ENCODE assay signal across 19 cellular contexts in the genomic region with DNA sequence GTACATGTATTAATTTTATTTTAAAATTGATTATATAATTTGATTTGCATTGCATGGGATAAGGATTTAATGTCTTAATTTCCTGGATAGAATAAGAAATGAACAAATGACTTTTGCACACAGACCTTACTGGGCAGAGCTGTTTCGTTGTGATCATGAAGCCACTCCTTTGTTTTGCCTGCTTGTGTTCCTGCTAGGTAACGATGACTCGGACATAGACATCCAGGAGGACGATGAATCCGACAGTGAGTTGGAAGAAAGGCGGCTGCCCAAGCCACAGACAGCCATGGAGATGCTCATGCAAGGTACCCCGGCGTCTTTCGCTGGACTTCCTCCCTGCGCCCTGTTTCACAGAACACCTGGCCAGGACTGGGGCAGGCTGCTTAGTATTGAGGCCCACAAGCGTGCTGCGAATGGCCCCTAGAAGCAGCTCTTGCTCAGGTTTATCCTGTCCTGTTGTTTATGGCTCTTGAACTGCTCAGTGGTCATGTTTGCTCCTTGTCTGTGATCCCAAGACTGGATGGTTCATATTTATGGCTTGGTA. TPM values are rescaled to one million over a fixed set of nuclear protein-coding genes. Genes with fewer than 3 reads are reported as not detected.
A peak's percentile ranks its signal among the peaks of the same experiment; 100 is the strongest.
DNase-seq lines count a peak whose midpoint lies in the region; ATAC-seq and TF ChIP-seq lines count a peak whose summit lies in the region.
"Had no signal": no experiment of that assay in that cellular context is flagged by ENCODE, and none has a peak within 500 bp of the region (broad histone marks: within the 10 kb centered on the region; RNA-seq: fewer than 3 reads in every experiment).

No MANE protein-coding gene starts in this region.

- BruUV-seq in PC-3 (replicated peaks; lab: Mats Ljungman, UMichigan) = no TSS peak

- POLR2A ChIA-PET in PC-3 (lab: Charles Lee; ENCODE audit: unreplicated experiment) = no interaction called here

- H3F3A ChIP-seq in PC-3 (ENCODE audit: low read length, unreplicated experiment) = no peaks in the 10 kb centered on the region

- H3K4me1 ChIP-seq in PC-3 (ENCODE audit: insufficient read depth, low read length) (peaks cover 3% of the 10 kb centered on the region; the same call in 1 of the 2 replicates), lower lobe of right lung (no peaks in the 10 kb centered on the region)
- H3K4me1 ChIP-seq: SJSA1 had no signal

- CTCF ChIA-PET in PC-3 (lab: Charles Lee) = no interaction called here

- no peak overlapping the region for H3K27ac Mint-ChIP-seq in natural killer cell treated with Interleukin-12 subunit alpha and Interleukin-12 subunit beta and Interleukin-15 and Interleukin-18, amount 100 ng/mL, for 72 hours
- H3K27ac Mint-ChIP-seq in natural killer cell = no peak overlapping the region

- no peaks in the 10 kb centered on the region for H3K36me3 ChIP-seq in PC-3 (ENCODE audit: low read depth, low read length)
- H3K36me3 ChIP-seq in lower lobe of right lung = peaks cover 68% of the 10 kb centered on the region

- DNase-seq in natural killer cell treated with Interleukin-12 subunit alpha and Interleukin-12 subunit beta and Interleukin-15 and Interleukin-18, amount 100 ng/mL, for 72 hours (ENCODE audit: low spot score) = peak; percentile 49
- DNase-seq in natural killer cell = no peak
- DNase-seq in PC-3 = peak; percentile 59
- no peak for DNase-seq in GM19238 (ENCODE audit: insufficient read length, low spot score)
- DNase-seq in lower lobe of right lung = no peak
- DNase-seq in kidney glomerular epithelial cell (lab: John Stamatoyannopoulos, UW) = no peak
- DNase-seq: AML-193, DMS 273 treated with DMSO at 0.1 percent for 48 hours, DND-41, KG1, NCI-H1417 treated with DMSO at 0.1 percent for 48 hours, NCI-H187 treated with DMSO at 0.1 percent for 48 hours, NCI-H2227 treated with DMSO at 0.1 percent for 48 hours, NCI-H526 had no signal

- no peak overlapping the region for H2AFZ ChIP-seq in PC-3 (ENCODE audit: low read length)

- no peak overlapping the region for H3K4me3 ChIP-seq in PC-3 (ENCODE audit: low read length)
- H3K4me3 ChIP-seq in lower lobe of right lung = no peak overlapping the region
- H3K4me3 ChIP-seq: SJSA1 had no signal

- no peaks in the 10 kb centered on the region for H3K79me2 ChIP-seq in PC-3 (ENCODE audit: low read length)

- no peak for ATAC-seq in natural killer cell treated with Interleukin-12 subunit alpha and Interleukin-12 subunit beta and Interleukin-15 and Interleukin-18, amount 100 ng/mL, for 72 hours
- ATAC-seq in natural killer cell = no peak
- ATAC-seq in PC-3 = peak; percentile 37
- peak; percentile 63 for ATAC-seq in esophagus mucosa
- no peak for ATAC-seq in lower lobe of right lung
- ATAC-seq: HepG2 had no signal

- peaks cover 17 to 18% of the 10 kb centered on the region in 2 donors for H3K4me1 Mint-ChIP-seq in natural killer cell treated with Interleukin-12 subunit alpha and Interleukin-12 subunit beta and Interleukin-15 and Interleukin-18, amount 100 ng/mL, for 72 hours (ENCODE audit: low read depth in 2 of 2)
- peaks cover 14 to 23% of the 10 kb centered on the region in 2 donors for H3K4me1 Mint-ChIP-seq in natural killer cell

- TF ChIP-seq CTCF in natural killer cell (IDR thresholded peaks at IDR 0.05) (no peak), PC-3 (conservative IDR thresholded peaks at IDR 0.05; ENCODE audit: low read depth, low read length) (no peak), lower lobe of right lung (IDR thresholded peaks at IDR 0.05) (no peak)

- H3K9ac ChIP-seq in PC-3 (ENCODE audit: low read length) = no peak overlapping the region

- no peaks in the 10 kb centered on the region for H3K36me3 Mint-ChIP-seq in natural killer cell treated with Interleukin-12 subunit alpha and Interleukin-12 subunit beta and Interleukin-15 and Interleukin-18, amount 100 ng/mL, for 72 hours
- H3K36me3 Mint-ChIP-seq in natural killer cell = no peaks in the 10 kb centered on the region

- H3K27ac ChIP-seq in PC-3 (ENCODE audit: low read length) = peak overlapping the region; percentile 47
- H3K27ac ChIP-seq in lower lobe of right lung = no peak overlapping the region
- H3K27ac ChIP-seq: C4-2B, SJSA1 had no signal

- no peaks in the 10 kb centered on the region for H3K9me3 Mint-ChIP-seq in natural killer cell treated with Interleukin-12 subunit alpha and Interleukin-12 subunit beta and Interleukin-15 and Interleukin-18, amount 100 ng/mL, for 72 hours
- H3K9me3 Mint-ChIP-seq in natural killer cell = no peaks in the 10 kb centered on the region

- no peaks in the 10 kb centered on the region for H3K9me2 ChIP-seq in PC-3 (replicated peaks; ENCODE audit: low read length)

- H3K9me3 ChIP-seq in PC-3 (ENCODE audit: low read length) = no peaks in the 10 kb centered on the region
- H3K9me3 ChIP-seq in lower lobe of right lung = no peaks in the 10 kb centered on the region
- H3K9me3 ChIP-seq: SJSA1 had no signal

- intact Hi-C loops in natural killer cell (cut with micrococcal nuclease) = no loop called here
- intact Hi-C loops in PC-3 (cut with micrococcal nuclease) = no loop called here
- intact Hi-C loops in lower lobe of right lung (cut with DNase I) = no loop called here

- H3K4me3 Mint-ChIP-seq in natural killer cell treated with Interleukin-12 subunit alpha and Interleukin-12 subunit beta and Interleukin-15 and Interleukin-18, amount 100 ng/mL, for 72 hours = no peak overlapping the region
- no peak overlapping the region for H3K4me3 Mint-ChIP-seq in natural killer cell

- no peaks in the 10 kb centered on the region for H4K20me1 ChIP-seq in PC-3 (ENCODE audit: low read length)

- no peaks in the 10 kb centered on the region for H3K27me3 Mint-ChIP-seq in natural killer cell treated with Interleukin-12 subunit alpha and Interleukin-12 subunit beta and Interleukin-15 and Interleukin-18, amount 100 ng/mL, for 72 hours
- no peaks in the 10 kb centered on the region for H3K27me3 Mint-ChIP-seq in natural killer cell (ENCODE audit: low read depth in 2 of 2)

- no peak overlapping the region for H3K4me2 ChIP-seq in PC-3 (ENCODE audit: low read length)

- H3K27me3 ChIP-seq in PC-3 (ENCODE audit: low read length) (no peaks in the 10 kb centered on the region), lower lobe of right lung (ENCODE audit: low read depth) (no peaks in the 10 kb centered on the region)
- H3K27me3 ChIP-seq: SJSA1 had no signal

RNA-seq across cellular contexts. Expression of a gene that starts 29.6 kb away (rescaled TPM):
- total RNA-seq in natural killer cell treated with Interleukin-12 subunit alpha and Interleukin-12 subunit beta and Interleukin-15 and Interleukin-18, amount 100 ng/mL, for 72 hours = 10 to 100 TPM in 1 of 2 donors, 1 to 10 TPM in 1; 4.3 to 10.8 TPM
- total RNA-seq in natural killer cell (1 to 10 TPM; 4.0 to 6.2 (median 4.7) TPM), PC-3 (2014; rRNA removed) (6.2 and 7.9 TPM in 2 replicates), esophagus mucosa (8.0 TPM), lower lobe of right lung (30.3 TPM)

RNA-seq across cellular contexts. Expression of a gene that starts 35.2 kb away (rescaled TPM):
- total RNA-seq in natural killer cell treated with Interleukin-12 subunit alpha and Interleukin-12 subunit beta and Interleukin-15 and Interleukin-18, amount 100 ng/mL, for 72 hours = not detected
- total RNA-seq in natural killer cell (not detected), PC-3 (2014; rRNA removed) (not detected in 2 replicates), esophagus mucosa (not detected), lower lobe of right lung (not detected)
- total RNA-seq: G401, HepG2, SJSA1 had no signal

RNA-seq across cellular contexts. Expression of a gene that starts 46.8 kb away (rescaled TPM):
- 10 to 100 TPM; 48.3 to 61.8 TPM for total RNA-seq in natural killer cell treated with Interleukin-12 subunit alpha and Interleukin-12 subunit beta and Interleukin-15 and Interleukin-18, amount 100 ng/mL, for 72 hours
- total RNA-seq in natural killer cell (100 to 1,000 TPM in 2 of 3 donors, 10 to 100 TPM in 1; 98.8 to 145 (median 133) TPM), PC-3 (2014; rRNA removed) (not detected in 2 replicates), esophagus mucosa (0.48 TPM), lower lobe of right lung (3.9 TPM)
- total RNA-seq: G401, HepG2, SJSA1 had no signal

Comparison
In these comparisons a context has a peak if more than half of its experiments do, and no peak if none do; other contexts are left out.
1. DNase-seq: peak in natural killer cell treated with Interleukin-12 subunit alpha and Interleukin-12 subunit beta and Interleukin-15 and Interleukin-18, amount 100 ng/mL, for 72 hours (single experiment) and PC-3 (single experiment); none in natural killer cell (single experiment), GM19238 (single experiment), lower lobe of right lung (single experiment) and kidney glomerular epithelial cell (single experiment).
2. ATAC-seq: peak in PC-3 (single experiment) and esophagus mucosa (single experiment); none in natural killer cell treated with Interleukin-12 subunit alpha and Interleukin-12 subunit beta and Interleukin-15 and Interleukin-18, amount 100 ng/mL, for 72 hours (0 of 2), natural killer cell (0 of 3) and lower lobe of right lung (0 of 2).
3. RNA of a gene that starts 46.8 kb away (total RNA-seq): 98.8 to 145 TPM in natural killer cell and 48.3 to 61.8 TPM in natural killer cell treated with Interleukin-12 subunit alpha and Interleukin-12 subunit beta and Interleukin-15 and Interleukin-18, amount 100 ng/mL, for 72 hours; 3.9 TPM in lower lobe of right lung (single experiment), 0.48 TPM in esophagus mucosa (single experiment) and not detected in PC-3; every median in the first group is over 10 times any median in the second.